ENCODE assay signal across 2 cellular contexts in genomic region chr18:6408543-6408942, GRCh38. TPM values are rescaled to one million over a fixed set of nuclear protein-coding genes. Genes with fewer than 3 reads are reported as not detected.
"Had no signal": no experiment of that assay in that cellular context is flagged by ENCODE, and none has a peak within 500 bp of the region (broad histone marks: within the 10 kb centered on the region; RNA-seq: fewer than 3 reads in every experiment).

No MANE protein-coding gene starts in this region.

RNA-seq across cellular contexts. Expression of gene L3MBTL4, which starts 6.2 kb away (rescaled TPM):
- total RNA-seq: HT-29, K562 had no signal
- polyA plus RNA-seq: K562 had no signal
